ENCODE assay signal across 18 cellular contexts in the genomic region with DNA sequence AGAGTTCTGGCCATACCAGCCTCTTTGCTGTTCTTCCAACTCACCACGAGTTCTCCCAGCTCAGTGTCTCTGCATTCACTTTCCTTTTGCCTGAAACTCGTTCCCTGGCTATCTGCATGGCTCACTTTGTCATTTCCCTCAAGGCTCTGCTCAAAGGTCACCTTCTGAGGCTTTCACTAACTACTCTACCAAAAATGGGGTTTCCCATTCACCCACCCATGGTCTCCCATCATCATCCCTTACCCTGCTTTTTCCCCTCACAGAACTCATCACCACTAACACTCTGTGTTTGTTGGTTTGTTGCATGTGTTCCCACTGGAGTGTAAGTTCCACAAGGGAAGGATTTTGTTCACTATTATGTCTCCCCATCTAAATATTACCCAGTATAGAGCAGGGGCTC. TPM values are rescaled to one million over a fixed set of nuclear protein-coding genes. Genes with fewer than 3 reads are reported as not detected.
DNase-seq lines count a peak whose midpoint lies in the region; ATAC-seq and TF ChIP-seq lines count a peak whose summit lies in the region.
"Had no signal": no experiment of that assay in that cellular context is flagged by ENCODE, and none has a peak within 500 bp of the region (broad histone marks: within the 10 kb centered on the region; RNA-seq: fewer than 3 reads in every experiment).

No MANE protein-coding gene starts in this region.

- TF ChIP-seq CTCF in suprapubic skin (IDR thresholded peaks at IDR 0.05), result no peak

- H3K27ac Mint-ChIP-seq in activated naive CD8-positive, alpha-beta T cell, result peak overlapping the region; percentile 2
- H3K27ac Mint-ChIP-seq in activated naive CD8-positive, alpha-beta T cell treated with anti-CD3 and anti-CD28 coated beads for 36 hours, result no peak overlapping the region
- H3K27ac Mint-ChIP-seq in activated naive CD8-positive, alpha-beta T cell treated with anti-CD3 and anti-CD28 coated beads, Interleukin-2, amount 50 U/mL, for 24 hours, result peak overlapping the region; percentile 18
- peak overlapping the region; percentile 2 for H3K27ac Mint-ChIP-seq in stimulated activated effector memory CD8-positive, alpha-beta T cell treated with anti-CD3 and anti-CD28 coated beads, Interleukin-12 subunit alpha, Interleukin-12 subunit beta, amount 100 ng/mL, for 72 hours
- H3K27ac Mint-ChIP-seq: CD4-positive, alpha-beta T cell; HFFc6 had no signal

- H3K4me1 Mint-ChIP-seq in activated naive CD8-positive, alpha-beta T cell (ENCODE audit: low read depth), result peaks cover 6% of the 10 kb centered on the region
- H3K4me1 Mint-ChIP-seq in activated naive CD8-positive, alpha-beta T cell treated with anti-CD3 and anti-CD28 coated beads for 36 hours, result peaks cover 16% of the 10 kb centered on the region
- H3K4me1 Mint-ChIP-seq in activated naive CD8-positive, alpha-beta T cell treated with anti-CD3 and anti-CD28 coated beads, Interleukin-2, amount 50 U/mL, for 24 hours, result peaks cover 12% of the 10 kb centered on the region
- peaks cover 16% of the 10 kb centered on the region for H3K4me1 Mint-ChIP-seq in stimulated activated effector memory CD8-positive, alpha-beta T cell treated with anti-CD3 and anti-CD28 coated beads, Interleukin-12 subunit alpha, Interleukin-12 subunit beta, amount 100 ng/mL, for 72 hours

- TF ChIP-seq EP300 in suprapubic skin (IDR thresholded peaks at IDR 0.05), result no peak

- no peak overlapping the region for H3K27ac ChIP-seq in suprapubic skin
- H3K27ac ChIP-seq: 22Rv1, A549, C4-2B had no signal

- peaks cover 16% of the 10 kb centered on the region for H3K36me3 Mint-ChIP-seq in activated naive CD8-positive, alpha-beta T cell
- H3K36me3 Mint-ChIP-seq in activated naive CD8-positive, alpha-beta T cell treated with anti-CD3 and anti-CD28 coated beads for 36 hours, result peaks cover 15% of the 10 kb centered on the region
- peaks cover 18% of the 10 kb centered on the region for H3K36me3 Mint-ChIP-seq in activated naive CD8-positive, alpha-beta T cell treated with anti-CD3 and anti-CD28 coated beads, Interleukin-2, amount 50 U/mL, for 24 hours (ENCODE audit: low read depth)
- no peaks in the 10 kb centered on the region for H3K36me3 Mint-ChIP-seq in stimulated activated effector memory CD8-positive, alpha-beta T cell treated with anti-CD3 and anti-CD28 coated beads, Interleukin-12 subunit alpha, Interleukin-12 subunit beta, amount 100 ng/mL, for 72 hours

- no peaks in the 10 kb centered on the region for H3K27me3 ChIP-seq in suprapubic skin

- no peak overlapping the region for H3K4me3 Mint-ChIP-seq in activated naive CD8-positive, alpha-beta T cell
- no peak overlapping the region for H3K4me3 Mint-ChIP-seq in activated naive CD8-positive, alpha-beta T cell treated with anti-CD3 and anti-CD28 coated beads for 36 hours
- no peak overlapping the region for H3K4me3 Mint-ChIP-seq in activated naive CD8-positive, alpha-beta T cell treated with anti-CD3 and anti-CD28 coated beads, Interleukin-2, amount 50 U/mL, for 24 hours
- no peak overlapping the region for H3K4me3 Mint-ChIP-seq in stimulated activated effector memory CD8-positive, alpha-beta T cell treated with anti-CD3 and anti-CD28 coated beads, Interleukin-12 subunit alpha, Interleukin-12 subunit beta, amount 100 ng/mL, for 72 hours
- H3K4me3 Mint-ChIP-seq: CD4-positive, alpha-beta T cell; HFFc6 had no signal

- H3K9me3 ChIP-seq in suprapubic skin, result no peaks in the 10 kb centered on the region
- H3K9me3 ChIP-seq: A549, Caco-2 had no signal

- ATAC-seq in activated naive CD8-positive, alpha-beta T cell treated with anti-CD3 and anti-CD28 coated beads, Interleukin-2, amount 50 U/mL, for 24 hours, result peak; percentile 65
- ATAC-seq in stimulated activated effector memory CD8-positive, alpha-beta T cell treated with anti-CD3 and anti-CD28 coated beads, Interleukin-12 subunit alpha, Interleukin-12 subunit beta, amount 100 ng/mL, for 72 hours, result no peak
- ATAC-seq: A549, HCT116 had no signal

- DNase-seq in activated naive CD8-positive, alpha-beta T cell treated with anti-CD3 and anti-CD28 coated beads for 36 hours, result no peak
- DNase-seq in activated naive CD8-positive, alpha-beta T cell treated with anti-CD3 and anti-CD28 coated beads, Interleukin-2, amount 50 U/mL, for 24 hours, result no peak
- no peak for DNase-seq in stimulated activated effector memory CD8-positive, alpha-beta T cell treated with anti-CD3 and anti-CD28 coated beads, Interleukin-12 subunit alpha, Interleukin-12 subunit beta, amount 100 ng/mL, for 72 hours (ENCODE audit: low spot score in 2 of 2)
- DNase-seq in NCI-H187 treated with DMSO at 0.1 percent for 48 hours (lab: John Stamatoyannopoulos, UW) (no peak), GM19240 (ENCODE audit: insufficient read length, low spot score) (no peak), suprapubic skin (ENCODE audit: low spot score in 2 of 2) (no peak)
- DNase-seq: AML-193; Caco-2; CD4-positive, alpha-beta T cell; GOT3; H7; HFFc6; IMR-90 had no signal

- no peaks in the 10 kb centered on the region for H3K27me3 Mint-ChIP-seq in activated naive CD8-positive, alpha-beta T cell
- no peaks in the 10 kb centered on the region for H3K27me3 Mint-ChIP-seq in activated naive CD8-positive, alpha-beta T cell treated with anti-CD3 and anti-CD28 coated beads for 36 hours
- H3K27me3 Mint-ChIP-seq in activated naive CD8-positive, alpha-beta T cell treated with anti-CD3 and anti-CD28 coated beads, Interleukin-2, amount 50 U/mL, for 24 hours, result no peaks in the 10 kb centered on the region
- H3K27me3 Mint-ChIP-seq: CD4-positive, alpha-beta T cell had no signal

- H3K4me1 ChIP-seq in suprapubic skin, result no peaks in the 10 kb centered on the region
- H3K4me1 ChIP-seq: A549, Caco-2 had no signal

- 91% methylated on average over 2 of the region's 2 CpGs for WGBS in suprapubic skin

- peaks cover 9% of the 10 kb centered on the region for H3K36me3 ChIP-seq in suprapubic skin

- H3K9me3 Mint-ChIP-seq in activated naive CD8-positive, alpha-beta T cell (ENCODE audit: low read depth), result no peaks in the 10 kb centered on the region
- H3K9me3 Mint-ChIP-seq in activated naive CD8-positive, alpha-beta T cell treated with anti-CD3 and anti-CD28 coated beads for 36 hours, result peaks cover 1% of the 10 kb centered on the region
- H3K9me3 Mint-ChIP-seq in activated naive CD8-positive, alpha-beta T cell treated with anti-CD3 and anti-CD28 coated beads, Interleukin-2, amount 50 U/mL, for 24 hours, result no peaks in the 10 kb centered on the region
- no peaks in the 10 kb centered on the region for H3K9me3 Mint-ChIP-seq in stimulated activated effector memory CD8-positive, alpha-beta T cell treated with anti-CD3 and anti-CD28 coated beads, Interleukin-12 subunit alpha, Interleukin-12 subunit beta, amount 100 ng/mL, for 72 hours
- H3K9me3 Mint-ChIP-seq: CD4-positive, alpha-beta T cell; HFFc6 had no signal

- H3K4me3 ChIP-seq in suprapubic skin, result no peak overlapping the region
- H3K4me3 ChIP-seq: A549 had no signal

- no peak for TF ChIP-seq POLR2A in suprapubic skin (IDR thresholded peaks at IDR 0.05)

RNA-seq across cellular contexts. Expression of a gene that starts 16.6 kb away (rescaled TPM):
- 10 to 100 TPM; 27.3 to 27.5 TPM for total RNA-seq in activated naive CD8-positive, alpha-beta T cell treated with anti-CD3 and anti-CD28 coated beads for 36 hours
- 10 to 100 TPM in 3 of 4 donors, 1 to 10 TPM in 1; 6.9 to 18.5 (median 13.4) TPM for total RNA-seq in suprapubic skin

RNA-seq across cellular contexts. Expression of a gene that starts 29.2 kb away (rescaled TPM):
- 10 to 100 TPM; 22.0 to 24.6 TPM for total RNA-seq in activated naive CD8-positive, alpha-beta T cell treated with anti-CD3 and anti-CD28 coated beads for 36 hours
- total RNA-seq in suprapubic skin, result 1 to 10 TPM in 1 of 4 donors, under 1 TPM in 2, not detected in 1; 0.15 to 1.6 (median 0.64) TPM
- total RNA-seq: Caco-2, H7 had no signal

Comparison
In these comparisons a context has a peak if more than half of its experiments do, and no peak if none do; other contexts are left out.
1. RNA of a gene that starts 29.2 kb away (total RNA-seq): 22.0 to 24.6 TPM in activated naive CD8-positive, alpha-beta T cell treated with anti-CD3 and anti-CD28 coated beads for 36 hours; 0.15 to 1.6 TPM in suprapubic skin; every median in the first group is over 4 times any median in the second.